In genomic region chr7:90595341-90595800, GRCh38 we compare ENCODE assay signal across 8 cellular contexts. TPM values are rescaled to one million over a fixed set of nuclear protein-coding genes. Genes with fewer than 3 reads are reported as not detected.
DNase-seq lines count a peak whose midpoint lies in the region; ATAC-seq, FAIRE-seq and TF ChIP-seq lines count a peak whose summit lies in the region.

No MANE protein-coding gene starts in this region.

- H2AFZ ChIP-seq in osteoblast (ENCODE audit: low read length): peak overlapping the region; percentile 80

- peaks cover 36% of the 10 kb centered on the region for H3K79me2 ChIP-seq in osteoblast (ENCODE audit: insufficient read depth, low read length)

- H3K27me3 ChIP-seq in osteoblast (ENCODE audit: insufficient read depth, low read length): no peaks in the 10 kb centered on the region

- H3K4me1 Mint-ChIP-seq in activated T-cell treated with anti-CD3 and anti-CD28 coated beads, Interleukin-2, amount 50 U/mL, for 72 hours (ENCODE audit: low read depth): peaks cover 21% of the 10 kb centered on the region
- H3K4me1 Mint-ChIP-seq in endothelial cell (ENCODE audit: unreplicated experiment): peaks cover 19% of the 10 kb centered on the region

- peaks cover 0 to 1% of the 10 kb centered on the region in 2 donors for H3K36me3 Mint-ChIP-seq in activated T-cell treated with anti-CD3 and anti-CD28 coated beads, Interleukin-2, amount 50 U/mL, for 72 hours (ENCODE audit: insufficient read depth in 2 of 2)
- H3K36me3 Mint-ChIP-seq in endothelial cell (ENCODE audit: low read depth, unreplicated experiment): no peaks in the 10 kb centered on the region

- ATAC-seq in activated T-cell treated with anti-CD3 and anti-CD28 coated beads, Interleukin-2, amount 50 U/mL, for 72 hours (replicated peaks in 1 of 2): peak in 1 of 2 donors; percentile 9

- peaks cover 25% of the 10 kb centered on the region for H3K4me1 ChIP-seq in osteoblast (ENCODE audit: insufficient read depth, low read length)

- H4K20me1 ChIP-seq in osteoblast (ENCODE audit: insufficient read depth, low read length): peaks cover 6% of the 10 kb centered on the region

- H3K4me2 ChIP-seq in osteoblast (ENCODE audit: insufficient read depth, low read length): peak overlapping the region; percentile 89

- H3K27me3 Mint-ChIP-seq in activated T-cell treated with anti-CD3 and anti-CD28 coated beads, Interleukin-2, amount 50 U/mL, for 72 hours (ENCODE audit: low read depth): peaks cover 52% of the 10 kb centered on the region
- peaks cover 4% of the 10 kb centered on the region for H3K27me3 Mint-ChIP-seq in endothelial cell (ENCODE audit: unreplicated experiment)

- no peaks in the 10 kb centered on the region for H3K9me3 Mint-ChIP-seq in activated T-cell treated with anti-CD3 and anti-CD28 coated beads, Interleukin-2, amount 50 U/mL, for 72 hours
- H3K9me3 Mint-ChIP-seq in endothelial cell (ENCODE audit: unreplicated experiment): no peaks in the 10 kb centered on the region

- H3K9me3 ChIP-seq in osteoblast (ENCODE audit: low read depth, low read length): no peaks in the 10 kb centered on the region

- TF ChIP-seq CTCF in endothelial cell (IDR thresholded peaks at IDR 0.05; ENCODE audit: unreplicated experiment) (no peak), osteoblast (IDR thresholded peaks at IDR 0.05; ENCODE audit: extremely low read depth, low read depth, low read length) (no peak)

- peak overlapping the region; percentile 67 for H3K27ac ChIP-seq in osteoblast (ENCODE audit: low read depth, low read length)

- peak overlapping the region; percentile 94 for H3K4me3 ChIP-seq in osteoblast (ENCODE audit: insufficient read depth, low read length)

- H3K36me3 ChIP-seq in osteoblast (ENCODE audit: insufficient read depth, low read length): no peaks in the 10 kb centered on the region

- no peak for FAIRE-seq in HTR-8/SVneo (lab: Jason Lieb, UNC)

- H3K4me3 Mint-ChIP-seq in activated T-cell treated with anti-CD3 and anti-CD28 coated beads, Interleukin-2, amount 50 U/mL, for 72 hours: peak overlapping the region; percentile 72 to 73
- peak overlapping the region; percentile 91 for H3K4me3 Mint-ChIP-seq in endothelial cell (ENCODE audit: unreplicated experiment)

- DNase-seq in activated T-cell treated with anti-CD3 and anti-CD28 coated beads, Interleukin-2, amount 50 U/mL, for 72 hours: no peak
- no peak for DNase-seq in activated T-cell treated with anti-CD3 and anti-CD28 coated beads, Interleukin-2, amount 50 U/mL, for 1 hour
- DNase-seq in NCI-H526 treated with DMSO at 0.1 percent for 48 hours (lab: John Stamatoyannopoulos, UW): peak; percentile 67
- no peak for DNase-seq in endothelial cell (ENCODE audit: low spot score)
- peak; percentile 78 for DNase-seq in osteoblast (ENCODE audit: insufficient read length, low spot score, missing footprints)
- DNase-seq in SIG-M5 treated with dmso at 0.1 percent for 504 hours (lab: John Stamatoyannopoulos, UW; ENCODE audit: unreplicated experiment): no peak
- no peak for DNase-seq in mucosa of gallbladder (ENCODE audit: low spot score)
- DNase-seq in HTR-8/SVneo (ENCODE audit: insufficient read length, low spot score): no peak

- H3K27ac Mint-ChIP-seq in activated T-cell treated with anti-CD3 and anti-CD28 coated beads, Interleukin-2, amount 50 U/mL, for 72 hours: no peak overlapping the region
- H3K27ac Mint-ChIP-seq in endothelial cell (ENCODE audit: unreplicated experiment): peak overlapping the region; percentile 79

RNA-seq across cellular contexts. Expression of gene CDK14, which starts 0.8 kb away (rescaled TPM):
- 1 to 10 TPM in 1 of 2 donors, under 1 TPM in 1; 0.49 to 1.7 TPM for total RNA-seq in activated T-cell treated with anti-CD3 and anti-CD28 coated beads, Interleukin-2, amount 50 U/mL, for 72 hours
- total RNA-seq in endothelial cell (ENCODE audit: unreplicated experiment) (30.2 TPM), osteoblast (39.1 and 54.8 TPM in 2 replicates), mucosa of gallbladder (70.3 TPM)

Comparison
In these comparisons a context has a peak if more than half of its experiments do, and no peak if none do; other contexts are left out.
1. DNase-seq: peak in NCI-H526 treated with DMSO at 0.1 percent for 48 hours (single experiment) and osteoblast (single experiment); none in activated T-cell treated with anti-CD3 and anti-CD28 coated beads, Interleukin-2, amount 50 U/mL, for 72 hours (0 of 2), activated T-cell treated with anti-CD3 and anti-CD28 coated beads, Interleukin-2, amount 50 U/mL, for 1 hour (single experiment), endothelial cell (single experiment), SIG-M5 treated with dmso at 0.1 percent for 504 hours (single experiment), mucosa of gallbladder (single experiment) and HTR-8/SVneo (single experiment).
2. RNA of gene CDK14, which starts 0.8 kb away (total RNA-seq): 70.3 TPM in mucosa of gallbladder (single experiment), 39.1 to 54.8 TPM in osteoblast and 30.2 TPM in endothelial cell (single experiment); 0.49 to 1.7 TPM in activated T-cell treated with anti-CD3 and anti-CD28 coated beads, Interleukin-2, amount 50 U/mL, for 72 hours; every median in the first group is over 10 times any median in the second.